In genomic region chr4:41541697-41542096, GRCh38 we compare ENCODE assay signal across 1 cellular context.
TF ChIP-seq lines count a peak whose summit lies in the region.

No MANE protein-coding gene starts in this region.

TF ChIP-seq in GM23338, 12 proteins besides CTCF, POLR2A, EP300 and RAD21 (continued from another document):
- TF ChIP-seq, protein P1, sequence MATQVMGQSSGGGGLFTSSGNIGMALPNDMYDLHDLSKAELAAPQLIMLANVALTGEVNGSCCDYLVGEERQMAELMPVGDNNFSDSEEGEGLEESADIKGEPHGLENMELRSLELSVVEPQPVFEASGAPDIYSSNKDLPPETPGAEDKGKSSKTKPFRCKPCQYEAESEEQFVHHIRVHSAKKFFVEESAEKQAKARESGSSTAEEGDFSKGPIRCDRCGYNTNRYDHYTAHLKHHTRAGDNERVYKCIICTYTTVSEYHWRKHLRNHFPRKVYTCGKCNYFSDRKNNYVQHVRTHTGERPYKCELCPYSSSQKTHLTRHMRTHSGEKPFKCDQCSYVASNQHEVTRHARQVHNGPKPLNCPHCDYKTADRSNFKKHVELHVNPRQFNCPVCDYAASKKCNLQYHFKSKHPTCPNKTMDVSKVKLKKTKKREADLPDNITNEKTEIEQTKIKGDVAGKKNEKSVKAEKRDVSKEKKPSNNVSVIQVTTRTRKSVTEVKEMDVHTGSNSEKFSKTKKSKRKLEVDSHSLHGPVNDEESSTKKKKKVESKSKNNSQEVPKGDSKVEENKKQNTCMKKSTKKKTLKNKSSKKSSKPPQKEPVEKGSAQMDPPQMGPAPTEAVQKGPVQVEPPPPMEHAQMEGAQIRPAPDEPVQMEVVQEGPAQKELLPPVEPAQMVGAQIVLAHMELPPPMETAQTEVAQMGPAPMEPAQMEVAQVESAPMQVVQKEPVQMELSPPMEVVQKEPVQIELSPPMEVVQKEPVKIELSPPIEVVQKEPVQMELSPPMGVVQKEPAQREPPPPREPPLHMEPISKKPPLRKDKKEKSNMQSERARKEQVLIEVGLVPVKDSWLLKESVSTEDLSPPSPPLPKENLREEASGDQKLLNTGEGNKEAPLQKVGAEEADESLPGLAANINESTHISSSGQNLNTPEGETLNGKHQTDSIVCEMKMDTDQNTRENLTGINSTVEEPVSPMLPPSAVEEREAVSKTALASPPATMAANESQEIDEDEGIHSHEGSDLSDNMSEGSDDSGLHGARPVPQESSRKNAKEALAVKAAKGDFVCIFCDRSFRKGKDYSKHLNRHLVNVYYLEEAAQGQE (IDR thresholded peaks at IDR 0.05; ENCODE audit: unreplicated experiment) = no peak
- TF ChIP-seq NANOG (IDR thresholded peaks at IDR 0.05; ENCODE audit: borderline replicate concordance) = no peak
- TF ChIP-seq ZNF114 (CRISPR knock-in tag; IDR thresholded peaks at IDR 0.05) = no peak
- no peak for TF ChIP-seq JUNB (IDR thresholded peaks at IDR 0.05; ENCODE audit: unreplicated experiment)
- no peak for TF ChIP-seq STAT1 (IDR thresholded peaks at IDR 0.05; ENCODE audit: unreplicated experiment)
- TF ChIP-seq EZH2phosphoT487 (IDR thresholded peaks at IDR 0.05; ENCODE audit: unreplicated experiment) = no peak
- TF ChIP-seq, protein P2, sequence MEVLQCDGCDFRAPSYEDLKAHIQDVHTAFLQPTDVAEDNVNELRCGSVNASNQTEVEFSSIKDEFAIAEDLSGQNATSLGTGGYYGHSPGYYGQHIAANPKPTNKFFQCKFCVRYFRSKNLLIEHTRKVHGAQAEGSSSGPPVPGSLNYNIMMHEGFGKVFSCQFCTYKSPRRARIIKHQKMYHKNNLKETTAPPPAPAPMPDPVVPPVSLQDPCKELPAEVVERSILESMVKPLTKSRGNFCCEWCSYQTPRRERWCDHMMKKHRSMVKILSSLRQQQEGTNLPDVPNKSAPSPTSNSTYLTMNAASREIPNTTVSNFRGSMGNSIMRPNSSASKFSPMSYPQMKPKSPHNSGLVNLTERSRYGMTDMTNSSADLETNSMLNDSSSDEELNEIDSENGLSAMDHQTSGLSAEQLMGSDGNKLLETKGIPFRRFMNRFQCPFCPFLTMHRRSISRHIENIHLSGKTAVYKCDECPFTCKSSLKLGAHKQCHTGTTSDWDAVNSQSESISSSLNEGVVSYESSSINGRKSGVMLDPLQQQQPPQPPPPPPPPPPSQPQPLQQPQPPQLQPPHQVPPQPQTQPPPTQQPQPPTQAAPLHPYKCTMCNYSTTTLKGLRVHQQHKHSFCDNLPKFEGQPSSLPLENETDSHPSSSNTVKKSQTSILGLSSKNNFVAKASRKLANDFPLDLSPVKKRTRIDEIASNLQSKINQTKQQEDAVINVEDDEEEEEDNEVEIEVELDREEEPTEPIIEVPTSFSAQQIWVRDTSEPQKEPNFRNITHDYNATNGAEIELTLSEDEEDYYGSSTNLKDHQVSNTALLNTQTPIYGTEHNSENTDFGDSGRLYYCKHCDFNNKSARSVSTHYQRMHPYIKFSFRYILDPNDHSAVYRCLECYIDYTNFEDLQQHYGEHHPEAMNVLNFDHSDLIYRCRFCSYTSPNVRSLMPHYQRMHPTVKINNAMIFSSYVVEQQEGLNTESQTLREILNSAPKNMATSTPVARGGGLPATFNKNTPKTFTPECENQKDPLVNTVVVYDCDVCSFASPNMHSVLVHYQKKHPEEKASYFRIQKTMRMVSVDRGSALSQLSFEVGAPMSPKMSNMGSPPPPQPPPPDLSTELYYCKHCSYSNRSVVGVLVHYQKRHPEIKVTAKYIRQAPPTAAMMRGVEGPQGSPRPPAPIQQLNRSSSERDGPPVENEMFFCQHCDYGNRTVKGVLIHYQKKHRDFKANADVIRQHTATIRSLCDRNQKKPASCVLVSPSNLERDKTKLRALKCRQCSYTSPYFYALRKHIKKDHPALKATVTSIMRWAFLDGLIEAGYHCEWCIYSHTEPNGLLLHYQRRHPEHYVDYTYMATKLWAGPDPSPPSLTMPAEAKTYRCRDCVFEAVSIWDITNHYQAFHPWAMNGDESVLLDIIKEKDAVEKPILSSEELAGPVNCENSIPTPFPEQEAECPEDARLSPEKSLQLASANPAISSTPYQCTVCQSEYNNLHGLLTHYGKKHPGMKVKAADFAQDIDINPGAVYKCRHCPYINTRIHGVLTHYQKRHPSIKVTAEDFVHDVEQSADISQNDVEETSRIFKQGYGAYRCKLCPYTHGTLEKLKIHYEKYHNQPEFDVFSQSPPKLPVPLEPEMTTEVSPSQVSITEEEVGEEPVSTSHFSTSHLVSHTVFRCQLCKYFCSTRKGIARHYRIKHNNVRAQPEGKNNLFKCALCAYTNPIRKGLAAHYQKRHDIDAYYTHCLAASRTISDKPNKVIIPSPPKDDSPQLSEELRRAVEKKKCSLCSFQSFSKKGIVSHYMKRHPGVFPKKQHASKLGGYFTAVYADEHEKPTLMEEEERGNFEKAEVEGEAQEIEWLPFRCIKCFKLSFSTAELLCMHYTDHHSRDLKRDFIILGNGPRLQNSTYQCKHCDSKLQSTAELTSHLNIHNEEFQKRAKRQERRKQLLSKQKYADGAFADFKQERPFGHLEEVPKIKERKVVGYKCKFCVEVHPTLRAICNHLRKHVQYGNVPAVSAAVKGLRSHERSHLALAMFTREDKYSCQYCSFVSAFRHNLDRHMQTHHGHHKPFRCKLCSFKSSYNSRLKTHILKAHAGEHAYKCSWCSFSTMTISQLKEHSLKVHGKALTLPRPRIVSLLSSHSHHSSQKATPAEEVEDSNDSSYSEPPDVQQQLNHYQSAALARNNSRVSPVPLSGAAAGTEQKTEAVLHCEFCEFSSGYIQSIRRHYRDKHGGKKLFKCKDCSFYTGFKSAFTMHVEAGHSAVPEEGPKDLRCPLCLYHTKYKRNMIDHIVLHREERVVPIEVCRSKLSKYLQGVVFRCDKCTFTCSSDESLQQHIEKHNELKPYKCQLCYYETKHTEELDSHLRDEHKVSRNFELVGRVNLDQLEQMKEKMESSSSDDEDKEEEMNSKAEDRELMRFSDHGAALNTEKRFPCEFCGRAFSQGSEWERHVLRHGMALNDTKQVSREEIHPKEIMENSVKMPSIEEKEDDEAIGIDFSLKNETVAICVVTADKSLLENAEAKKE (CRISPR knock-in tag; IDR thresholded peaks at IDR 0.05) = no peak
- no peak for TF ChIP-seq EZH2 (IDR thresholded peaks at IDR 0.05; ENCODE audit: low read depth, unreplicated experiment)
